28 cellular contexts compared by ENCODE assay signal in the genomic region with DNA sequence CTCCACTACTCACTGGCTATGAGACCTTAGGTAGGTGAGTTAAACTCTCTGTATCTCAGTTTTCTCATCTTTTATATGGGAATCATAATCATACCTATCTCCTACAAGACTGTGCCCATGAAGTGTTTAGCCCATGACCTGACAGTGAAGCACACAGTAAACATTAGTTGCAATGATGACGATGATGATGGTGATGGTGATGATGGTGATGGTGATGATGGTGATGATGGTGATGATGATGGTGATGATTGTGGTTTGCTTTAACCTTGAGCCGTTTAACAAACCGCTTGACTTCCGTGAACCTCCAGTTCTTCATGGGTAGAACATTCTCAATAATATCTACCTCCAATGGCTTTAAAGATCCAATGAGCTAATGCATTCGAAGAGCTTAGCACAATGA.
"Had no signal": no experiment of that assay in that cellular context is flagged by ENCODE, and none has a peak within 500 bp of the region (broad histone marks: within the 10 kb centered on the region; RNA-seq: fewer than 3 reads in every experiment).

No MANE protein-coding gene starts in this region.

- FAIRE-seq: colon, endometrium, endothelial cell of umbilical vein, frontal cortex had no signal

- H3K9me3 ChIP-seq: colonic mucosa, esophagus muscularis mucosa, esophagus squamous epithelium, gastrocnemius medialis, gastroesophageal sphincter, heart left ventricle, heart right ventricle had no signal

- H3K27me3 ChIP-seq: colonic mucosa, gastrocnemius medialis had no signal

- H3K4me1 ChIP-seq: colonic mucosa, esophagus muscularis mucosa, esophagus squamous epithelium, foreskin keratinocyte, gastrocnemius medialis, gastroesophageal sphincter, heart left ventricle, heart right ventricle had no signal

- DNase-seq: colonic mucosa; cortex of kidney; dermis blood vessel endothelial cell; dorsolateral prefrontal cortex; effector CD4-positive, alpha-beta T cell; effector CD8-positive, alpha-beta T cell; effector memory CD4-positive, alpha-beta T cell; effector memory CD8-positive, alpha-beta T cell; endodermal cell; erythroblast; esophagus squamous epithelium; foreskin fibroblast; foreskin keratinocyte; foreskin melanocyte; gastrocnemius medialis; glutamatergic neuron; head of caudate nucleus; heart left ventricle; heart right ventricle had no signal

- H3K36me3 ChIP-seq: colonic mucosa, esophagus muscularis mucosa, esophagus squamous epithelium, gastrocnemius medialis, gastroesophageal sphincter, heart left ventricle, heart right ventricle had no signal

- H3K27ac ChIP-seq: colonic mucosa, coronary artery, dorsolateral prefrontal cortex, epithelial cell of prostate, esophagus muscularis mucosa, esophagus squamous epithelium, foreskin keratinocyte, gastrocnemius medialis, gastroesophageal sphincter, heart left ventricle, heart right ventricle had no signal

- ATAC-seq: effector memory CD8-positive, alpha-beta T cell; esophagus mucosa; foreskin keratinocyte; gastrocnemius medialis; gastroesophageal sphincter; heart left ventricle; heart right ventricle had no signal

- H3K4me3 ChIP-seq: colonic mucosa, coronary artery, dorsolateral prefrontal cortex, esophagus muscularis mucosa, esophagus squamous epithelium, gastrocnemius medialis, gastroesophageal sphincter, heart left ventricle, heart right ventricle had no signal
